28 cellular contexts compared by ENCODE assay signal in the genomic region with DNA sequence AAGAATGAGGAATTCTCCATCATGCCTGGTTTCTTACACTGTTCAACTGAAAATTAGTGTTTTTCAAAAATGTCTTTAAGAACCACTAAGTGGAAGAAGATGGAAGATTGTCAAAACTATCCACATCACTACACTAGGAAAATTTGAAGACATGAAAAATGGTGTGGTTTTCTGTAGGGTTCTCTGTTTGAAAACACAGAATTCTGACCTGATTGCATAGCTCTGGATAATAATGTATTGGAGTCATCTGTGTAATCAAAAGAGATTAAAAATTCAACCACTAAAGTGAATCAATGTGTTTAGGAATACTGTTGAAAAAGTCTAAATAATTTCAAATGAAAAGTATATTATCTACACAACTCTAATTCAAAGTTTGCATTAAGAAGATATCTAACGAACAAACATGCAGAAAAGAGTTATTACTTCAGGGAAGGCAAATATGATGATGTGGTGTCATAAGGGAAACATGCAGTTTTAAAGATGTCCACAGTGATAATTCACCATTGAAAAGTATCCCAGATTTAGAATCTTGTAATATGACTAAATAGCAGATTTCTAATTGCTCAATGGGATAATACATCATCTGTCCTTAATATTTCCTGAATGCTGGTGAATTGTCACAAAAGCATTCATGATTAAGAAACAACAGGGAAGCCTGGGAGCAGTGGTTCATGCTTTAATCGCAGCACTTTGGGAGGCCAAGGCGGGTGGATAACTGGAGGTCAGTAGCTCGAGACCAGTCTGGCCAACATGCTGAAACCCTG.
DNase-seq lines count a peak whose midpoint lies in the region; ATAC-seq, FAIRE-seq and TF ChIP-seq lines count a peak whose summit lies in the region.
"Had no signal": no experiment of that assay in that cellular context is flagged by ENCODE, and none has a peak within 500 bp of the region (broad histone marks: within the 10 kb centered on the region; RNA-seq: fewer than 3 reads in every experiment).

No MANE protein-coding gene starts in this region.

- TF ChIP-seq POLR2A in H54 (IDR thresholded peaks at IDR 0.05; ENCODE audit: low read depth, low read length), result no peak

- no peak overlapping the region for H3K27ac ChIP-seq in brain microvascular endothelial cell
- H3K27ac ChIP-seq: A549, heart right ventricle, lower lobe of right lung, stomach, upper lobe of right lung had no signal

- FAIRE-seq in H54 (lab: Jason Lieb, UNC), result peak; percentile 74
- FAIRE-seq: A549, GM12892 had no signal

- in situ Hi-C loops in brain microvascular endothelial cell (cut with HindIII; ENCODE audit: low pct_ligation_motif_present, low sequenced_read_pairs), result no loop called here

- POLR2A ChIA-PET in AG04449 (lab: Yijun Ruan, JAX), result no interaction called here

- no peak for ATAC-seq in GM21717 (IDR thresholded peaks at IDR 0.05; ENCODE audit: unreplicated experiment)
- ATAC-seq: A549, esophagus mucosa, heart right ventricle, lower lobe of right lung, upper lobe of right lung, WTC11 had no signal

- no peaks in the 10 kb centered on the region for H3K36me3 ChIP-seq in brain microvascular endothelial cell (replicated peaks)
- H3K36me3 ChIP-seq: heart right ventricle, lower lobe of right lung, stomach, upper lobe of right lung had no signal

- H3K27me3 ChIP-seq in brain microvascular endothelial cell (replicated peaks), result no peaks in the 10 kb centered on the region
- H3K27me3 ChIP-seq: heart right ventricle, stomach, upper lobe of right lung had no signal

- H3K4me3 ChIP-seq in AG04449 (ENCODE audit: low read depth, low read length) (no peak overlapping the region), brain microvascular endothelial cell (ENCODE audit: low read depth, low read length) (no peak overlapping the region)
- H3K4me3 ChIP-seq: A549, heart right ventricle, lower lobe of right lung, stomach, upper lobe of right lung had no signal

- CTCF ChIA-PET in AG04449 (lab: Yijun Ruan, JAX), result no interaction called here

- TF ChIP-seq CTCF in AG04449 (IDR thresholded peaks at IDR 0.05; ENCODE audit: insufficient read depth, low read length, missing control alignments) (no peak), brain microvascular endothelial cell (IDR thresholded peaks at IDR 0.05; ENCODE audit: low read depth, low read length, missing control alignments) (no peak)

- DNase-seq in AG04449 (ENCODE audit: low read depth, low spot score), result peak; percentile 19
- no peak for DNase-seq in H54 (ENCODE audit: insufficient read length, low spot score)
- DNase-seq in brain microvascular endothelial cell, result peak; percentile 15
- DNase-seq in kidney tubule cell (ENCODE audit: low spot score), result peak; percentile 36
- no peak for DNase-seq in activated effector memory CD4-positive, alpha-beta T cell treated with Interleukin-2 at 50 U/mL for 16 hours
- no peak for DNase-seq in NCI-H1092 (lab: John Stamatoyannopoulos, UW)
- no peak for DNase-seq in T-helper 2 cell
- DNase-seq: activated CD4-positive, alpha-beta T cell treated with anti-CD3 and anti-CD28 coated beads, Interleukin-2, amount 50 U/mL, for 48 hours; activated naive CD4-positive, alpha-beta T cell treated with Interleukin-2 at 50 U/mL for 16 hours; aorta; CD4-positive, alpha-beta T cell; DMS 273 treated with DMSO at 0.1 percent for 48 hours; H9; heart right ventricle; lower lobe of right lung; NCI-H2081 treated with DMSO at 0.1 percent for 48 hours; NCI-H526; occipital lobe; retina; stimulated activated CD4-positive, alpha-beta T cell treated with anti-CD3 and anti-CD28 coated beads, Interleukin-12 subunit alpha, Interleukin-12 subunit beta, amount 100 ng/mL, for 4 hours; stomach; T-helper 9 cell; upper lobe of right lung had no signal

Comparison
In these comparisons a context has a peak if more than half of its experiments do, and no peak if none do; other contexts are left out.
1. DNase-seq: peak in AG04449 (single experiment), brain microvascular endothelial cell (single experiment) and kidney tubule cell (single experiment); none in H54 (single experiment), activated effector memory CD4-positive, alpha-beta T cell treated with Interleukin-2 at 50 U/mL for 16 hours (single experiment), NCI-H1092 (single experiment) and T-helper 2 cell (0 of 5).